16 cellular contexts compared by ENCODE assay signal in genomic region chr9:85662558-85662957, GRCh38.
DNase-seq lines count a peak whose midpoint lies in the region; ATAC-seq, FAIRE-seq and TF ChIP-seq lines count a peak whose summit lies in the region.
"Had no signal": no experiment of that assay in that cellular context is flagged by ENCODE, and none has a peak within 500 bp of the region (broad histone marks: within the 10 kb centered on the region; RNA-seq: fewer than 3 reads in every experiment).

No MANE protein-coding gene starts in this region.

- H3K9ac ChIP-seq in adipocyte (ENCODE audit: low read length), result no peak overlapping the region

- peak overlapping the region; percentile 18 for H3K27ac ChIP-seq in substantia nigra (ENCODE audit: low read depth, low read length, poor library complexity, severe bottlenecking)
- H3K27ac ChIP-seq: PC-9 had no signal

- DNase-seq in GM18507 (ENCODE audit: extremely low spot score, insufficient read length, low read depth) (no peak), MV-4-11 (lab: John Stamatoyannopoulos, UW) (peak; percentile 67), adipocyte (ENCODE audit: low read depth) (peak; percentile 4), substantia nigra (lab: John Stamatoyannopoulos, UW) (no peak), MG63 (no peak)
- no peak for DNase-seq in activated CD8-positive, alpha-beta T cell treated with anti-CD3 and anti-CD28 coated beads for 36 hours
- DNase-seq: CD8-positive, alpha-beta memory T cell; DMS79 treated with DMSO at 0.1 percent for 48 hours; NCI-H1105 treated with DMSO at 0.1 percent for 48 hours; NCI-H187; NCI-H526 treated with DMSO at 0.1 percent for 48 hours; PC-9; T-helper 1 cell had no signal

- H3K36me3 Mint-ChIP-seq in activated CD8-positive, alpha-beta T cell treated with anti-CD3 and anti-CD28 coated beads for 36 hours (ENCODE audit: low read depth), result peaks cover 4% of the 10 kb centered on the region

- CTCF ChIA-PET in activated CD8-positive, alpha-beta T cell treated with anti-CD3 and anti-CD28 coated beads for 36 hours (lab: Charles Lee), result no interaction called here

- no peak for TF ChIP-seq CTCF in activated CD8-positive, alpha-beta T cell treated with anti-CD3 and anti-CD28 coated beads for 36 hours (IDR thresholded peaks at IDR 0.05)

- H3K9me3 Mint-ChIP-seq in activated CD8-positive, alpha-beta T cell treated with anti-CD3 and anti-CD28 coated beads for 36 hours, result no peaks in the 10 kb centered on the region
- H3K9me3 Mint-ChIP-seq: CD8-positive, alpha-beta memory T cell; GM23338 had no signal

- H3K27me3 Mint-ChIP-seq in activated CD8-positive, alpha-beta T cell treated with anti-CD3 and anti-CD28 coated beads for 36 hours, result no peaks in the 10 kb centered on the region
- H3K27me3 Mint-ChIP-seq: CD8-positive, alpha-beta memory T cell had no signal

- peak; percentile 5 for FAIRE-seq in GM18507 (lab: Jason Lieb, UNC)
- FAIRE-seq: K562 had no signal

- POLR2A ChIA-PET in activated CD8-positive, alpha-beta T cell treated with anti-CD3 and anti-CD28 coated beads for 36 hours (lab: Charles Lee), result no interaction called here

- no peak for ATAC-seq in GM21529 (IDR thresholded peaks at IDR 0.05; ENCODE audit: unreplicated experiment)
- no peak for ATAC-seq in activated CD8-positive, alpha-beta T cell treated with anti-CD3 and anti-CD28 coated beads for 36 hours
- ATAC-seq: GM23338, K562 had no signal

- no peaks in the 10 kb centered on the region for H3K36me3 ChIP-seq in adipocyte (ENCODE audit: control insufficient read depth, insufficient read depth, low read length, severe bottlenecking)
- no peaks in the 10 kb centered on the region for H3K36me3 ChIP-seq in MG63

- H3K4me1 Mint-ChIP-seq in activated CD8-positive, alpha-beta T cell treated with anti-CD3 and anti-CD28 coated beads for 36 hours (ENCODE audit: low read depth), result no peaks in the 10 kb centered on the region
- H3K4me1 Mint-ChIP-seq: GM23338 had no signal

- no peaks in the 10 kb centered on the region for H3K27me3 ChIP-seq in adipocyte (replicated peaks; ENCODE audit: control insufficient read depth, insufficient read depth, low read length)
- no peaks in the 10 kb centered on the region for H3K27me3 ChIP-seq in MG63

- peaks cover 9% of the 10 kb centered on the region for H3K4me1 ChIP-seq in adipocyte (ENCODE audit: control insufficient read depth, insufficient read depth, low read length)

- no peak overlapping the region for H3K4me3 ChIP-seq in adipocyte (ENCODE audit: low read length)
- no peak overlapping the region for H3K4me3 ChIP-seq in MG63
- H3K4me3 ChIP-seq: GM23338, K562, PC-9 had no signal

- no peaks in the 10 kb centered on the region for H3K9me3 ChIP-seq in adipocyte (ENCODE audit: control insufficient read depth, low read length)
- H3K9me3 ChIP-seq in MG63, result no peaks in the 10 kb centered on the region

- no peak overlapping the region for H3K4me3 Mint-ChIP-seq in activated CD8-positive, alpha-beta T cell treated with anti-CD3 and anti-CD28 coated beads for 36 hours
- H3K4me3 Mint-ChIP-seq: CD8-positive, alpha-beta memory T cell; GM23338 had no signal

- H3K27ac Mint-ChIP-seq in activated CD8-positive, alpha-beta T cell treated with anti-CD3 and anti-CD28 coated beads for 36 hours, result no peak overlapping the region
- H3K27ac Mint-ChIP-seq: GM23338 had no signal

- intact Hi-C loops in activated CD8-positive, alpha-beta T cell treated with anti-CD3 and anti-CD28 coated beads for 36 hours (cut with micrococcal nuclease), result no loop called here

Comparison
In these comparisons a context has a peak if more than half of its experiments do, and no peak if none do; other contexts are left out.
1. DNase-seq: peak in MV-4-11 (single experiment) and adipocyte (single experiment); none in GM18507 (single experiment), substantia nigra (0 of 49), MG63 (single experiment) and activated CD8-positive, alpha-beta T cell treated with anti-CD3 and anti-CD28 coated beads for 36 hours (single experiment).